In genomic region chr9:125241863-125242739, GRCh38 we compare ENCODE assay signal across 8 cellular contexts. TPM values are rescaled to one million over a fixed set of nuclear protein-coding genes. Genes with fewer than 3 reads are reported as not detected.
DNase-seq lines count a peak whose midpoint lies in the region; ATAC-seq lines count a peak whose summit lies in the region.

No MANE protein-coding gene starts in this region.

- H3K4me1 ChIP-seq in effector memory CD4-positive, alpha-beta T cell (ENCODE audit: control insufficient read depth, insufficient read depth, low read length, poor library complexity, severe bottlenecking), result peaks cover 34% of the 10 kb centered on the region
- H3K4me1 ChIP-seq in mucosa of rectum (ENCODE audit: control insufficient read depth in 2 of 2, insufficient read depth in 2 of 2, low read length in 2 of 2), result peaks cover 21 to 26% of the 10 kb centered on the region in 2 donors

- H3K9me3 ChIP-seq in SK-N-MC (ENCODE audit: low read depth, low read length) (no peaks in the 10 kb centered on the region), mucosa of rectum (ENCODE audit: control insufficient read depth in 2 of 2, low read length in 2 of 2) (no peaks in the 10 kb centered on the region)
- no peaks in the 10 kb centered on the region for H3K9me3 ChIP-seq in effector memory CD4-positive, alpha-beta T cell (ENCODE audit: control insufficient read depth, low read length)

- H3K27me3 ChIP-seq in effector memory CD4-positive, alpha-beta T cell (replicated peaks; ENCODE audit: control insufficient read depth, insufficient read depth, low read length, poor library complexity, severe bottlenecking), result no peaks in the 10 kb centered on the region
- H3K27me3 ChIP-seq in mucosa of rectum (ENCODE audit: control insufficient read depth in 2 of 2, insufficient read depth in 2 of 2, low read length in 2 of 2), result no peaks in the 10 kb centered on the region

- peak overlapping the region; percentile 93 for H3K9ac ChIP-seq in SK-N-MC (ENCODE audit: insufficient read length)
- peak overlapping the region; percentile 93 to 95 for H3K9ac ChIP-seq in mucosa of rectum (ENCODE audit: low read depth in 1 of 2, low read length in 2 of 2)

- peak; percentile 21 for ATAC-seq in HG02852 (IDR thresholded peaks at IDR 0.05; ENCODE audit: unreplicated experiment)

- H3K36me3 ChIP-seq in SK-N-MC (ENCODE audit: insufficient read depth, low read length) (peaks cover 36% of the 10 kb centered on the region), mucosa of rectum (ENCODE audit: control insufficient read depth in 2 of 2, insufficient read depth in 2 of 2, low read length in 2 of 2) (peaks cover 18 to 24% of the 10 kb centered on the region in 2 donors)
- H3K36me3 ChIP-seq in effector memory CD4-positive, alpha-beta T cell (ENCODE audit: control insufficient read depth, insufficient read depth, low read length), result peaks cover 27% of the 10 kb centered on the region

- H3K4me3 ChIP-seq in SK-N-MC, result peak overlapping the region; percentile 97
- H3K4me3 ChIP-seq in effector memory CD4-positive, alpha-beta T cell (ENCODE audit: insufficient read depth, low read depth, low read length, poor library complexity, severe bottlenecking), result peak overlapping the region; percentile 84
- H3K4me3 ChIP-seq in mucosa of rectum (ENCODE audit: low read length in 2 of 2), result peak overlapping the region; percentile 88 to 91

- DNase-seq in NK-92 treated with Interleukin-12 subunit alpha and Interleukin-12 subunit beta, amount 100 ng/mL, for 24 hours (lab: John Stamatoyannopoulos, UW), result peak; percentile 59
- no peak for DNase-seq in NK-92 (lab: John Stamatoyannopoulos, UW; ENCODE audit: unreplicated experiment)
- no peak for DNase-seq in SK-N-MC (ENCODE audit: low read depth, low spot score)
- DNase-seq in effector memory CD4-positive, alpha-beta T cell, result no peak
- peak; percentile 55 for DNase-seq in ureter (ENCODE audit: low spot score)
- no peak for DNase-seq in NCI-H1694 (lab: John Stamatoyannopoulos, UW)

- H3K27ac ChIP-seq in SK-N-MC (peak overlapping the region; percentile 66; the same call in 1 of the 2 replicates), mucosa of rectum (ENCODE audit: low read depth in 2 of 2, low read length in 2 of 2) (peak overlapping the region; percentile 86 to 94)
- peak overlapping the region; percentile 97 for H3K27ac ChIP-seq in effector memory CD4-positive, alpha-beta T cell (ENCODE audit: insufficient read depth, low read length, poor library complexity, severe bottlenecking)

RNA-seq across cellular contexts. Expression of gene HSPA5, which starts 1.0 kb away (rescaled TPM):
- 224 TPM for total RNA-seq in ureter

RNA-seq across cellular contexts. Expression of gene GAPVD1, which starts 19.5 kb away (rescaled TPM):
- total RNA-seq in ureter, result 54.6 TPM

RNA-seq across cellular contexts. Expression of gene RABEPK, which starts 41.8 kb away (rescaled TPM):
- total RNA-seq in ureter, result 20.3 TPM

RNA-seq across cellular contexts. Expression of gene PPP6C, which starts 52.5 kb away (rescaled TPM):
- 36.9 TPM for total RNA-seq in ureter

Comparison
In these comparisons a context has a peak if more than half of its experiments do, and no peak if none do; other contexts are left out.
1. DNase-seq: peak in NK-92 treated with Interleukin-12 subunit alpha and Interleukin-12 subunit beta, amount 100 ng/mL, for 24 hours (single experiment) and ureter (single experiment); none in NK-92 (single experiment), SK-N-MC (single experiment), effector memory CD4-positive, alpha-beta T cell (0 of 3) and NCI-H1694 (single experiment).
2. Peak in every context shown above with its lines, with median percentiles within 50 percentile points of each other: H3K27ac ChIP-seq and H3K4me3 ChIP-seq.